ENCODE assay signal across 19 cellular contexts in the genomic region with DNA sequence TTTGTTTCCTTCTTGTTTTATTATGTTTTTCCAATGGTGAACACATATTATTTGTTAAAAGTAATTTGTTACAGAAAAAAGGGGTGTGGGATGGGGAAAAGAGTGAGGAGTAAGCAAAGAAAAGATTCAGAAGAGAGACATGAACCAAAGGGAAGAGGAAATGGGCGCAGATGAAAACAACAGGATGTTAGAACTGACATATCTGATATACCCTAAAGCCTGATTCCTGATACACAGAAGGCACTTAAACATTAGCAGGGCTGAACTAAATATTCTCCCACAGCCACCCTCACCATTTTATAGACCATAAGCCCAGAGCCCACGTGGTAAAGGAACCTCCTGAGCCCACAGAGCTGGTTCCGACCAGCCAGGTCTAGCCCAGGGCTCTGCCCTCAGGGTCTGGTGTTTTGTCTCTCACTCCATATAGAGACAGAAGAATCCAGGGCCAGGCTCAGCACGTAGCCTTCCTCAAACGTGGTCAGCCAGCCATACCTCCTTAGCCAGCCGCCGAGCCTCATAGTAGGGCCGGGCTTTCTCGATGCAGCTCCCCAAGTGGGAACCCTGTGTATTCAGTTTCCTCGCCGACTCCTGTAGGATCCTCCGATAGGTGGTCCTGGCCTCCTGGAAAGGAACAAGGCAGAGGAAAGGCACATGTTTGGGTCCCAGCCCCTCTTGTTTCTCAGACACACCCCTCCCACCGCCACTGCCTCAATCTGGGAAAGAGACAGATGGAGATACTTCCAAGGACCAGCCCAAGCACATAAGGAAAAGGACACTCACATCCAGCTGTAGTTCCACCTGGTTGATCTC. TPM values are rescaled to one million over a fixed set of nuclear protein-coding genes. Genes with fewer than 3 reads are reported as not detected.
DNase-seq lines count a peak whose midpoint lies in the region; ATAC-seq lines count a peak whose summit lies in the region.
"Had no signal": no experiment of that assay in that cellular context is flagged by ENCODE, and none has a peak within 500 bp of the region (broad histone marks: within the 10 kb centered on the region; RNA-seq: fewer than 3 reads in every experiment).

No MANE protein-coding gene starts in this region.

- no peaks in the 10 kb centered on the region for H3K9me3 Mint-ChIP-seq in T-helper 1 cell treated with Interleukin-12 subunit alpha and Interleukin-12 subunit beta and Interleukin-4 antibody, amounts not matched to agents 30 μg/mL and 1 μg/mL, for 36 hours
- no peaks in the 10 kb centered on the region for H3K9me3 Mint-ChIP-seq in CD4-positive, CD25-positive, alpha-beta regulatory T cell
- H3K9me3 Mint-ChIP-seq in activated CD4-positive, alpha-beta memory T cell treated with anti-CD3 and anti-CD28 coated beads, Interleukin-2, amount 10 ng/mL, durations not matched to agents 7 days and 5 days = no peaks in the 10 kb centered on the region
- H3K9me3 Mint-ChIP-seq in naive thymus-derived CD4-positive, alpha-beta T cell = no peaks in the 10 kb centered on the region

- peaks cover 45% of the 10 kb centered on the region for H3K4me1 Mint-ChIP-seq in T-helper 1 cell treated with Interleukin-12 subunit alpha and Interleukin-12 subunit beta and Interleukin-4 antibody, amounts not matched to agents 30 μg/mL and 1 μg/mL, for 36 hours (ENCODE audit: low read depth)
- peaks cover 12 to 58% (median 43%) of the 10 kb centered on the region in 4 donors for H3K4me1 Mint-ChIP-seq in CD4-positive, CD25-positive, alpha-beta regulatory T cell
- peaks cover 48% of the 10 kb centered on the region for H3K4me1 Mint-ChIP-seq in activated CD4-positive, alpha-beta memory T cell treated with anti-CD3 and anti-CD28 coated beads, Interleukin-2, amount 10 ng/mL, durations not matched to agents 7 days and 5 days
- H3K4me1 Mint-ChIP-seq in naive thymus-derived CD4-positive, alpha-beta T cell = peaks cover 51 to 71% (median 63%) of the 10 kb centered on the region in 7 donors

- H3K27me3 ChIP-seq in CD4-positive, CD25-positive, alpha-beta regulatory T cell (ENCODE audit: control insufficient read depth, insufficient read depth, low read length) = no peaks in the 10 kb centered on the region
- no peaks in the 10 kb centered on the region for H3K27me3 ChIP-seq in naive thymus-derived CD4-positive, alpha-beta T cell (ENCODE audit: control insufficient read depth in 2 of 2, insufficient read depth in 2 of 2, low read length in 2 of 2)
- H3K27me3 ChIP-seq: hepatocyte, thyroid gland had no signal

- peak overlapping the region; percentile 22 for H3K4me3 ChIP-seq in CD4-positive, CD25-positive, alpha-beta regulatory T cell (ENCODE audit: low read depth, low read length)
- no peak overlapping the region for H3K4me3 ChIP-seq in naive thymus-derived CD4-positive, alpha-beta T cell (ENCODE audit: low read length)
- H3K4me3 ChIP-seq: hepatocyte, thyroid gland had no signal

- no peak overlapping the region for H3K27ac ChIP-seq in CD4-positive, CD25-positive, alpha-beta regulatory T cell (ENCODE audit: insufficient read depth, low read length, poor library complexity, severe bottlenecking)
- H3K27ac ChIP-seq in naive thymus-derived CD4-positive, alpha-beta T cell (ENCODE audit: low read depth, low read length) = peak overlapping the region; percentile 70
- H3K27ac ChIP-seq: 22Rv1, C4-2B, hepatocyte, parathyroid adenoma, thyroid gland had no signal

- CTCF ChIA-PET in activated CD4-positive, alpha-beta memory T cell treated with anti-CD3 and anti-CD28 coated beads, Interleukin-2, amount 10 ng/mL, durations not matched to agents 7 days and 5 days (lab: Charles Lee) = no interaction called here
- CTCF ChIA-PET in naive thymus-derived CD4-positive, alpha-beta T cell (lab: Charles Lee) = interaction anchor here (0.8 kb wide), 1 partner anchor 10 kb away, joined by 3 read pairs; no protein-coding TSS in a partner anchor

- POLR2A ChIA-PET in activated CD4-positive, alpha-beta memory T cell treated with anti-CD3 and anti-CD28 coated beads, Interleukin-2, amount 10 ng/mL, durations not matched to agents 7 days and 5 days (lab: Charles Lee) = interaction anchor here (2.0 kb wide), 1 partner anchor 10 kb away, joined by 7 read pairs; a partner anchor contains a TSS
- POLR2A ChIA-PET in naive thymus-derived CD4-positive, alpha-beta T cell (lab: Charles Lee) = interaction anchor here (0.7 to 1.7 kb wide), 2 partner anchors 9 to 12 kb away, joined by 3 to 8 read pairs; a partner anchor contains a TSS

- peaks cover 45% of the 10 kb centered on the region for H3K4me1 ChIP-seq in CD4-positive, CD25-positive, alpha-beta regulatory T cell (ENCODE audit: control insufficient read depth, insufficient read depth, low read length, poor library complexity, severe bottlenecking)
- H3K4me1 ChIP-seq in naive thymus-derived CD4-positive, alpha-beta T cell (ENCODE audit: control insufficient read depth in 2 of 2, insufficient read depth in 2 of 2, low read length in 2 of 2) = peaks cover 15 to 52% of the 10 kb centered on the region in 2 donors
- H3K4me1 ChIP-seq: parathyroid adenoma had no signal

- intact Hi-C loops in naive thymus-derived CD4-positive, alpha-beta T cell (cut with micrococcal nuclease) = loop anchor here in 1 of 2 donors (1.0 kb wide), 1 partner anchor 9 kb away; a partner anchor contains a TSS

- ATAC-seq in CD4-positive, CD25-positive, alpha-beta regulatory T cell (ENCODE audit: low read depth in 2 of 2) = no peak
- no peak for ATAC-seq in naive thymus-derived CD4-positive, alpha-beta T cell
- no peak for ATAC-seq in GM21515 (IDR thresholded peaks at IDR 0.05; ENCODE audit: unreplicated experiment)
- ATAC-seq in GM19395 (IDR thresholded peaks at IDR 0.05; ENCODE audit: unreplicated experiment) = no peak

- peaks cover 62% of the 10 kb centered on the region for H3K36me3 ChIP-seq in CD4-positive, CD25-positive, alpha-beta regulatory T cell (ENCODE audit: control insufficient read depth, insufficient read depth, low read length)
- peaks cover 3 to 51% (median 10%) of the 10 kb centered on the region in 3 experiments for H3K36me3 ChIP-seq in naive thymus-derived CD4-positive, alpha-beta T cell (ENCODE audit: control insufficient read depth in 2 of 3, insufficient read depth in 3 of 3, low read length in 3 of 3)

- no peaks in the 10 kb centered on the region for H3K27me3 Mint-ChIP-seq in T-helper 1 cell treated with Interleukin-12 subunit alpha and Interleukin-12 subunit beta and Interleukin-4 antibody, amounts not matched to agents 30 μg/mL and 1 μg/mL, for 36 hours (ENCODE audit: low read depth)
- H3K27me3 Mint-ChIP-seq in CD4-positive, CD25-positive, alpha-beta regulatory T cell = no peaks in the 10 kb centered on the region
- no peaks in the 10 kb centered on the region for H3K27me3 Mint-ChIP-seq in activated CD4-positive, alpha-beta memory T cell treated with anti-CD3 and anti-CD28 coated beads, Interleukin-2, amount 10 ng/mL, durations not matched to agents 7 days and 5 days
- no peaks in the 10 kb centered on the region for H3K27me3 Mint-ChIP-seq in naive thymus-derived CD4-positive, alpha-beta T cell

- peak overlapping the region; percentile 64 for H3K27ac Mint-ChIP-seq in T-helper 1 cell treated with Interleukin-12 subunit alpha and Interleukin-12 subunit beta and Interleukin-4 antibody, amounts not matched to agents 30 μg/mL and 1 μg/mL, for 36 hours
- peak overlapping the region; percentile 87 to 93 (median 92) for H3K27ac Mint-ChIP-seq in CD4-positive, CD25-positive, alpha-beta regulatory T cell
- peak overlapping the region; percentile 77 for H3K27ac Mint-ChIP-seq in activated CD4-positive, alpha-beta memory T cell treated with anti-CD3 and anti-CD28 coated beads, Interleukin-2, amount 10 ng/mL, durations not matched to agents 7 days and 5 days
- peak overlapping the region; percentile 86 to 97 (median 92) for H3K27ac Mint-ChIP-seq in naive thymus-derived CD4-positive, alpha-beta T cell

- H3K36me3 Mint-ChIP-seq in T-helper 1 cell treated with Interleukin-12 subunit alpha and Interleukin-12 subunit beta and Interleukin-4 antibody, amounts not matched to agents 30 μg/mL and 1 μg/mL, for 36 hours (ENCODE audit: low read depth) = peaks cover 45% of the 10 kb centered on the region
- H3K36me3 Mint-ChIP-seq in CD4-positive, CD25-positive, alpha-beta regulatory T cell = peaks cover 55% of the 10 kb centered on the region
- H3K36me3 Mint-ChIP-seq in activated CD4-positive, alpha-beta memory T cell treated with anti-CD3 and anti-CD28 coated beads, Interleukin-2, amount 10 ng/mL, durations not matched to agents 7 days and 5 days (ENCODE audit: low read depth) = peaks cover 70% of the 10 kb centered on the region
- H3K36me3 Mint-ChIP-seq in naive thymus-derived CD4-positive, alpha-beta T cell = peaks cover 21 to 57% (median 32%) of the 10 kb centered on the region in 5 donors

- no peak for DNase-seq in T-helper 1 cell
- peak in 1 of 3 donors; percentile 49 for DNase-seq in CD4-positive, CD25-positive, alpha-beta regulatory T cell
- no peak for DNase-seq in activated CD4-positive, alpha-beta memory T cell treated with anti-CD3 and anti-CD28 coated beads, Interleukin-2, amount 10 ng/mL, durations not matched to agents 7 days and 5 days
- DNase-seq in naive thymus-derived CD4-positive, alpha-beta T cell = peak in 1 of 9 donors; percentile 19
- no peak for DNase-seq in T1000 (lab: John Stamatoyannopoulos, UW)
- DNase-seq: activated CD4-positive, alpha-beta T cell treated with anti-CD3 and anti-CD28 coated beads, Interleukin-2, amount 50 U/mL, for 4 hours; caudate nucleus; effector memory CD4-positive, alpha-beta T cell; midbrain; NCI-H2029 treated with DMSO at 0.1 percent for 48 hours; NCI-H524 treated with DMSO at 0.1 percent for 48 hours; thyroid gland had no signal

- no peaks in the 10 kb centered on the region for H3K9me3 ChIP-seq in CD4-positive, CD25-positive, alpha-beta regulatory T cell (ENCODE audit: control insufficient read depth in 2 of 2, low read length in 2 of 2)
- no peaks in the 10 kb centered on the region for H3K9me3 ChIP-seq in naive thymus-derived CD4-positive, alpha-beta T cell (ENCODE audit: control insufficient read depth in 2 of 3, low read length in 3 of 3)
- H3K9me3 ChIP-seq: thyroid gland had no signal

- H3K4me3 Mint-ChIP-seq in T-helper 1 cell treated with Interleukin-12 subunit alpha and Interleukin-12 subunit beta and Interleukin-4 antibody, amounts not matched to agents 30 μg/mL and 1 μg/mL, for 36 hours = peak overlapping the region; percentile 40
- H3K4me3 Mint-ChIP-seq in CD4-positive, CD25-positive, alpha-beta regulatory T cell = peak overlapping the region in 3 of 4 donors; percentile 28 to 71 (median 48)
- H3K4me3 Mint-ChIP-seq in activated CD4-positive, alpha-beta memory T cell treated with anti-CD3 and anti-CD28 coated beads, Interleukin-2, amount 10 ng/mL, durations not matched to agents 7 days and 5 days = no peak overlapping the region
- H3K4me3 Mint-ChIP-seq in naive thymus-derived CD4-positive, alpha-beta T cell = peak overlapping the region; percentile 49 to 95 (median 75)

RNA-seq across cellular contexts. Expression of a gene that starts 9.5 kb away (rescaled TPM):
- total RNA-seq in CD4-positive, CD25-positive, alpha-beta regulatory T cell = 18.3 TPM
- 1 to 10 TPM; 2.2 to 6.5 (median 4.5) TPM for polyA plus RNA-seq in CD4-positive, CD25-positive, alpha-beta regulatory T cell
- 10 to 100 TPM; 31.4 to 32.0 TPM for total RNA-seq in activated CD4-positive, alpha-beta memory T cell treated with anti-CD3 and anti-CD28 coated beads, Interleukin-2, amount 10 ng/mL, durations not matched to agents 7 days and 5 days
- 10 to 100 TPM; 22.5 to 51.1 (median 33.3) TPM for total RNA-seq in naive thymus-derived CD4-positive, alpha-beta T cell
- polyA plus RNA-seq in naive thymus-derived CD4-positive, alpha-beta T cell = 1 to 10 TPM; 4.4 to 7.3 TPM

RNA-seq across cellular contexts. Expression of a gene that starts 21.8 kb away (rescaled TPM):
- total RNA-seq in CD4-positive, CD25-positive, alpha-beta regulatory T cell = 39.1 TPM
- polyA plus RNA-seq in CD4-positive, CD25-positive, alpha-beta regulatory T cell = 10 to 100 TPM; 24.8 to 33.3 (median 27.5) TPM
- 10 to 100 TPM; 54.1 to 60.1 TPM for total RNA-seq in activated CD4-positive, alpha-beta memory T cell treated with anti-CD3 and anti-CD28 coated beads, Interleukin-2, amount 10 ng/mL, durations not matched to agents 7 days and 5 days
- total RNA-seq in naive thymus-derived CD4-positive, alpha-beta T cell = 10 to 100 TPM; 28.7 to 49.8 (median 42.7) TPM
- polyA plus RNA-seq in naive thymus-derived CD4-positive, alpha-beta T cell = 10 to 100 TPM; 16.6 to 33.7 TPM

RNA-seq across cellular contexts. Expression of a gene that starts 42.6 kb away (rescaled TPM):
- total RNA-seq in CD4-positive, CD25-positive, alpha-beta regulatory T cell = 50.6 TPM
- polyA plus RNA-seq in CD4-positive, CD25-positive, alpha-beta regulatory T cell = 1 to 10 TPM; 6.0 to 9.8 (median 7.2) TPM
- total RNA-seq in activated CD4-positive, alpha-beta memory T cell treated with anti-CD3 and anti-CD28 coated beads, Interleukin-2, amount 10 ng/mL, durations not matched to agents 7 days and 5 days = 10 to 100 TPM; 45.9 to 49.8 TPM
- total RNA-seq in naive thymus-derived CD4-positive, alpha-beta T cell = 10 to 100 TPM; 44.5 to 87.5 (median 68.0) TPM
- 10 to 100 TPM in 1 of 2 donors, 1 to 10 TPM in 1; 7.6 to 13.7 TPM for polyA plus RNA-seq in naive thymus-derived CD4-positive, alpha-beta T cell
